1 cellular context compared by ENCODE assay signal in genomic region chr1:96509944-96510343, GRCh38.
TF ChIP-seq lines count a peak whose summit lies in the region.

No MANE protein-coding gene starts in this region.

TF ChIP-seq in GM23338, 12 proteins besides CTCF, POLR2A, EP300 and RAD21 (continued from another document):
- no peak for TF ChIP-seq ETS1 (IDR thresholded peaks at IDR 0.05)
- no peak for TF ChIP-seq NANOG (IDR thresholded peaks at IDR 0.05; ENCODE audit: borderline replicate concordance)
- no peak for TF ChIP-seq EZH2phosphoT487 (IDR thresholded peaks at IDR 0.05; ENCODE audit: unreplicated experiment)
- no peak for TF ChIP-seq ZNF114 (CRISPR knock-in tag; IDR thresholded peaks at IDR 0.05)
- no peak for TF ChIP-seq POLR2AphosphoS5 (IDR thresholded peaks at IDR 0.05; ENCODE audit: low read depth)
- no peak for TF ChIP-seq EZH2 (IDR thresholded peaks at IDR 0.05; ENCODE audit: low read depth, unreplicated experiment)
- TF ChIP-seq JUNB (IDR thresholded peaks at IDR 0.05; ENCODE audit: unreplicated experiment): no peak
- no peak for TF ChIP-seq ZNF331 (CRISPR knock-in tag; IDR thresholded peaks at IDR 0.05; ENCODE audit: low read depth)
